15 cellular contexts compared by ENCODE assay signal in genomic region chr10:115861455-115861854, GRCh38.
"Had no signal": no experiment of that assay in that cellular context is flagged by ENCODE, and none has a peak within 500 bp of the region (broad histone marks: within the 10 kb centered on the region; RNA-seq: fewer than 3 reads in every experiment).

No MANE protein-coding gene starts in this region.

- DNase-seq: activated CD4-positive, alpha-beta T cell treated with anti-CD3 and anti-CD28 coated beads, Interleukin-2, amount 10 ng/mL, durations not matched to agents 7 days and 5 days; activated gamma-delta T cell treated with Interleukin-2 at 50 U/mL for 16 hours; activated naive CD8-positive, alpha-beta T cell treated with anti-CD3 and anti-CD28 coated beads for 36 hours; mesendoderm; natural killer cell; retina; stimulated activated CD4-positive, alpha-beta T cell treated with anti-CD3 and anti-CD28 coated beads, Interleukin-15, amount 100 ng/mL, for 24 hours; stimulated activated CD4-positive, alpha-beta T cell treated with anti-CD3 and anti-CD28 coated beads, Interleukin-4, amount 100 ng/mL, for 1 hour; stimulated activated naive CD4-positive, alpha-beta T cell treated with Interleukin-2 at 50 U/mL for 16 hours; T-helper 9 cell had no signal

- H3K4me1 ChIP-seq: ascending aorta had no signal

- H3K27me3 ChIP-seq: ascending aorta, foreskin keratinocyte, suprapubic skin had no signal

- H3K4me1 Mint-ChIP-seq: activated CD4-positive, alpha-beta T cell treated with anti-CD3 and anti-CD28 coated beads, Interleukin-2, amount 10 ng/mL, durations not matched to agents 7 days and 5 days; activated naive CD8-positive, alpha-beta T cell treated with anti-CD3 and anti-CD28 coated beads for 36 hours; natural killer cell had no signal

- H3K27ac Mint-ChIP-seq: activated CD4-positive, alpha-beta T cell treated with anti-CD3 and anti-CD28 coated beads, Interleukin-2, amount 10 ng/mL, durations not matched to agents 7 days and 5 days; activated naive CD8-positive, alpha-beta T cell treated with anti-CD3 and anti-CD28 coated beads for 36 hours; natural killer cell; type B pancreatic cell had no signal

- H3K4me3 Mint-ChIP-seq: activated CD4-positive, alpha-beta T cell treated with anti-CD3 and anti-CD28 coated beads, Interleukin-2, amount 10 ng/mL, durations not matched to agents 7 days and 5 days; activated naive CD8-positive, alpha-beta T cell treated with anti-CD3 and anti-CD28 coated beads for 36 hours; natural killer cell; type B pancreatic cell had no signal

- H3K9me3 Mint-ChIP-seq: activated naive CD8-positive, alpha-beta T cell treated with anti-CD3 and anti-CD28 coated beads for 36 hours had no signal

- H3K27me3 Mint-ChIP-seq: activated CD4-positive, alpha-beta T cell treated with anti-CD3 and anti-CD28 coated beads, Interleukin-2, amount 10 ng/mL, durations not matched to agents 7 days and 5 days; activated naive CD8-positive, alpha-beta T cell treated with anti-CD3 and anti-CD28 coated beads for 36 hours; type B pancreatic cell had no signal

- H3K27ac ChIP-seq: ascending aorta, foreskin keratinocyte, suprapubic skin had no signal

- H3K36me3 ChIP-seq: ascending aorta, suprapubic skin had no signal

- H3K36me3 Mint-ChIP-seq: activated naive CD8-positive, alpha-beta T cell treated with anti-CD3 and anti-CD28 coated beads for 36 hours; natural killer cell had no signal

- ATAC-seq: natural killer cell had no signal

- H3K9me3 ChIP-seq: ascending aorta, suprapubic skin had no signal

- H3K4me3 ChIP-seq: ascending aorta, skin epidermis, suprapubic skin had no signal
